8 cellular contexts compared by ENCODE assay signal in the genomic region with DNA sequence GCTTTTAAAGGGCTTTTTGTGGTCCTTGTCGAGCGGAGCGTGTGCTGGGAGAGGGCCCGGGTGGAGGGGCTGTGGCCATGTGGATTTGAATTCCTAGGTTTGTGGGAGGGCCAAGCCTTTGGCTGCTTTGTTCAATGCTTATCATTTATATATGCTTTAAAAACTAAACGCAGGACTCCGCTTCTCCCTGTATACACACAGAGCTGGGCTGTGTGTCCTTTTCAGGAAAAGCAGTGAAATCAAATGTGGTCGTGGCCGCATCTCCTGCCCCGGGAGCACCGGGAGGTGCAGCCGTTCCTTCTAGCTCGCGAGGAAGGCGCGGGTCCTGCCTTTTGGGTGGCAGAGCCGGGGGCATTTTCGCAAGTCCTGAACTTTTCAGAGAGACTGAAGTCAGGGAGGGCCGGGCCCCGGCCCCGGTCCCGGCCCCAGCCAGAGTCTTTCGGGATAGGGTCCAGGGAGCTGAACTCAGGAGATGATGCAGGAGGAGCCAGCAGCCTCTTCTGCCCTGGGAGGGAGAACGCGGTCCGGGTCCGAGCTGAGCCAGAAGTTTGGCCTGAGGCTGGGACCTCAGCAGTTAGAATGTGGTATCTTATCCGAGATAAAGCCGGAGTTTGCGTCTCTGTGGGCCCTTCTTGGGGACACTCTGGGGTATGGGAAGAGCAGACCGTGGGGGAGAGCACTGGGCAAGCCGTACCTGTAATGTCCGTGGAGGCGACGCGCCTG.
DNase-seq lines count a peak whose midpoint lies in the region; ATAC-seq and TF ChIP-seq lines count a peak whose summit lies in the region.

No MANE protein-coding gene starts in this region.

- peak overlapping the region; percentile 97 for H3K4me3 ChIP-seq in MM.1S (ENCODE audit: low read length)
- H3K4me3 ChIP-seq in parathyroid adenoma (ENCODE audit: low read depth, low read length): peak overlapping the region; percentile 53

- peak overlapping the region; percentile 86 for H3K9ac ChIP-seq in MM.1S (ENCODE audit: low read length)
- no peak overlapping the region for H3K9ac ChIP-seq in parathyroid adenoma

- H3K27me3 ChIP-seq in MM.1S (replicated peaks; ENCODE audit: insufficient read depth, low read length) (no peaks in the 10 kb centered on the region), parathyroid adenoma (ENCODE audit: control insufficient read depth, insufficient read depth, low read length) (no peaks in the 10 kb centered on the region)

- peak overlapping the region; percentile 90 for H3K4me2 ChIP-seq in MM.1S (ENCODE audit: low read depth, low read length)
- H3K4me2 ChIP-seq in parathyroid adenoma (ENCODE audit: low read length): peak overlapping the region; percentile 85

- H4K20me1 ChIP-seq in MM.1S (ENCODE audit: insufficient read depth, low read length): no peaks in the 10 kb centered on the region

- peaks cover 47% of the 10 kb centered on the region for H3K27me3 Mint-ChIP-seq in activated T-cell treated with anti-CD3 and anti-CD28 coated beads, Interleukin-2, amount 50 U/mL, for 24 hours

- DNase-seq in Daoy (ENCODE audit: low read depth) (peak; percentile 61), MM.1S (peak; percentile 27), germinal center (ENCODE audit: low spot score) (peak; percentile 31), activated gamma-delta T cell treated with Interleukin-2 at 50 U/mL for 16 hours (no peak), putamen (ENCODE audit: low spot score) (no peak)
- peak; percentile 52 for DNase-seq in activated T-cell treated with anti-CD3 and anti-CD28 coated beads, Interleukin-2, amount 50 U/mL, for 24 hours

- H3K79me2 ChIP-seq in MM.1S (ENCODE audit: low read length): peaks cover 60% of the 10 kb centered on the region
- no peaks in the 10 kb centered on the region for H3K79me2 ChIP-seq in parathyroid adenoma

- peak overlapping the region; percentile 29 for H3K27ac Mint-ChIP-seq in activated T-cell treated with anti-CD3 and anti-CD28 coated beads, Interleukin-2, amount 50 U/mL, for 24 hours

- H3K36me3 ChIP-seq in MM.1S (replicated peaks; ENCODE audit: insufficient read depth, low read length) (no peaks in the 10 kb centered on the region), parathyroid adenoma (ENCODE audit: control insufficient read depth, insufficient read depth, low read length) (no peaks in the 10 kb centered on the region)

- no peaks in the 10 kb centered on the region for H3K9me3 Mint-ChIP-seq in activated T-cell treated with anti-CD3 and anti-CD28 coated beads, Interleukin-2, amount 50 U/mL, for 24 hours

- H3K4me1 Mint-ChIP-seq in activated T-cell treated with anti-CD3 and anti-CD28 coated beads, Interleukin-2, amount 50 U/mL, for 24 hours (ENCODE audit: low read depth): peaks cover 37% of the 10 kb centered on the region

- H3K9me3 ChIP-seq in MM.1S (replicated peaks; ENCODE audit: insufficient read depth, low read length) (no peaks in the 10 kb centered on the region), parathyroid adenoma (ENCODE audit: control insufficient read depth, low read length) (no peaks in the 10 kb centered on the region)

- peak; percentile 5 for ATAC-seq in GM21786 (IDR thresholded peaks at IDR 0.05; ENCODE audit: unreplicated experiment)

- no peak for TF ChIP-seq CTCF in MM.1S (IDR thresholded peaks at IDR 0.05; ENCODE audit: low read length)
- TF ChIP-seq CTCF in parathyroid adenoma (IDR thresholded peaks at IDR 0.05): no peak

- peak overlapping the region; percentile 51; the same call in 1 of the 2 replicates for H3K27ac ChIP-seq in MM.1S (ENCODE audit: low read length)
- H3K27ac ChIP-seq in parathyroid adenoma: peak overlapping the region; percentile 57

- no peaks in the 10 kb centered on the region for H3K9me2 ChIP-seq in MM.1S (replicated peaks; ENCODE audit: insufficient read depth, low read length)

- H3K4me1 ChIP-seq in MM.1S (ENCODE audit: low read length) (peaks cover 22% of the 10 kb centered on the region), parathyroid adenoma (no peaks in the 10 kb centered on the region)

- H3K4me3 Mint-ChIP-seq in activated T-cell treated with anti-CD3 and anti-CD28 coated beads, Interleukin-2, amount 50 U/mL, for 24 hours: peak overlapping the region; percentile 91

- peaks cover 21% of the 10 kb centered on the region for H3K36me3 Mint-ChIP-seq in activated T-cell treated with anti-CD3 and anti-CD28 coated beads, Interleukin-2, amount 50 U/mL, for 24 hours (ENCODE audit: low read depth)

- 0 out of 2 replicates have a peak overlapping the region, but pooled peaks have one; percentile 30 for H2AFZ ChIP-seq in MM.1S (ENCODE audit: low read length)
- H2AFZ ChIP-seq in parathyroid adenoma: peak overlapping the region; percentile 62

- H3F3A ChIP-seq in MM.1S (ENCODE audit: insufficient read depth, low read length): peaks cover 16% of the 10 kb centered on the region

Comparison
In these comparisons a context has a peak if more than half of its experiments do, and no peak if none do; other contexts are left out.
1. DNase-seq: peak in Daoy (single experiment), MM.1S (single experiment), activated T-cell treated with anti-CD3 and anti-CD28 coated beads, Interleukin-2, amount 50 U/mL, for 24 hours (single experiment) and germinal center (single experiment); none in activated gamma-delta T cell treated with Interleukin-2 at 50 U/mL for 16 hours (single experiment) and putamen (single experiment).